Comparison of ENCODE assay signal across 1 cellular context in the genomic region with DNA sequence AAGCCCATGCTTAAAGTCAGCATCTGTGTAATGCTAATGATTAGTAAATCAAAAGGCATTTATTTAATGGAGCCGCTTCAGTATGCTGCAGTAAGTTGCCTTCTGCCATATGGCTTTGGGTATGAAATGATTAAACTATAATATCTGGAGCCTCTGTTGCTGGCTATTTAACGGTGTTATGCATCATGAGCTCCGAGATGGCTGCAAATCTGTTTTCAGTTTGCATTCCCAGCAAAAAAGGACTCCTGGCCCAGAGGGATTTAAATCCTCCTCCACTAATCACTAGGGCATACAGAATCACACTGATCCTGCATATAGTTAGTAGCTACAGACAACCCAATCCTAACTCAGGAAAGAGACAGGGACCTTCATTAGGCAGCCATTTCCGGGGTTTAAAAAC.
TF ChIP-seq lines count a peak whose summit lies in the region.

No MANE protein-coding gene starts in this region.

TF ChIP-seq in SK-N-SH, 30 proteins besides CTCF, POLR2A, EP300 and RAD21 (continued from another document):
- TF ChIP-seq RXRA (IDR thresholded peaks at IDR 0.05; ENCODE audit: borderline replicate concordance, low read depth) = no peak
